ENCODE assay signal across 8 cellular contexts in genomic region chr20:58888521-58889333, GRCh38. TPM values are rescaled to one million over a fixed set of nuclear protein-coding genes. Genes with fewer than 3 reads are reported as not detected.
DNase-seq lines count a peak whose midpoint lies in the region; ATAC-seq, FAIRE-seq and TF ChIP-seq lines count a peak whose summit lies in the region.

No MANE protein-coding gene starts in this region.

- peak overlapping the region; percentile 81 for H3K4me3 Mint-ChIP-seq in activated CD4-positive, alpha-beta T cell treated with anti-CD3 and anti-CD28 coated beads, Interleukin-2, amount 10 ng/mL, durations not matched to agents 24 days and 14 days

- peaks cover 0 to 3% of the 10 kb centered on the region in 2 experiments; a peak in 2 of 5 replicates for H3K27me3 ChIP-seq in HepG2 (ENCODE audit: control insufficient read depth in 1 of 2, insufficient read depth in 2 of 2, low read length in 2 of 2)

- peak overlapping the region; percentile 85 for H3K9ac ChIP-seq in HepG2 (ENCODE audit: insufficient read depth, low read depth, low read length)

- TF ChIP-seq EP300 in HepG2 (IDR thresholded peaks at IDR 0.05; ENCODE audit: low read depth in 2 of 2, low read length in 2 of 2) (no peak), HepG2 (CRISPR knock-in tag; IDR thresholded peaks at IDR 0.05; ENCODE audit: borderline replicate concordance) (no peak)

- POLR2A ChIA-PET in HepG2 (lab: Yijun Ruan, JAX) = interaction anchor here (1.0 to 2.0 kb wide), 8 partner anchors 11 to 238 kb away, joined by 3 to 14 read pairs (median 4); partner anchors contain the start of genes ATP5F1E, PRELID3B and STX16

- peaks cover 18% of the 10 kb centered on the region for H3K79me2 ChIP-seq in HepG2 (ENCODE audit: insufficient read depth, low read length)

- peak overlapping the region; percentile 49 for H3K27ac ChIP-seq in HepG2 (ENCODE audit: extremely low read length, insufficient read depth, low read length)

- no peaks in the 10 kb centered on the region for H3K27me3 Mint-ChIP-seq in activated CD4-positive, alpha-beta T cell treated with anti-CD3 and anti-CD28 coated beads, Interleukin-2, amount 10 ng/mL, durations not matched to agents 24 days and 14 days

- peak; percentile 93 to 96 for TF ChIP-seq POLR2A in HepG2 (IDR thresholded peaks at IDR 0.05; ENCODE audit: insufficient read depth in 1 of 2, low read depth in 2 of 2, low read length in 2 of 2)

- intact Hi-C loops in activated CD4-positive, alpha-beta T cell treated with anti-CD3 and anti-CD28 coated beads, Interleukin-2, amount 10 ng/mL, durations not matched to agents 24 days and 14 days (cut with micrococcal nuclease) = no loop called here
- intact Hi-C loops in HepG2 (cut with micrococcal nuclease; ENCODE audit: unreplicated experiment) = no loop called here

- FAIRE-seq in GM18507 (lab: Jason Lieb, UNC) (peak; percentile 70), HepG2 (lab: Jason Lieb, UNC) (no peak)

- in situ Hi-C loops in HepG2 (cut with HindIII; ENCODE audit: extremely low pct_ligation_motif_present, low pct_unique_long_range_greater_than_20kb) = no loop called here

- CTCF ChIA-PET in HepG2 (lab: Yijun Ruan, JAX; ENCODE audit: low intra/inter-chr PET ratio, low total read pairs) = no interaction called here

- H3K36me3 Mint-ChIP-seq in activated CD4-positive, alpha-beta T cell treated with anti-CD3 and anti-CD28 coated beads, Interleukin-2, amount 10 ng/mL, durations not matched to agents 24 days and 14 days (ENCODE audit: low read depth) = peaks cover 14% of the 10 kb centered on the region

- H4K20me1 ChIP-seq in HepG2 (ENCODE audit: insufficient read depth, low read length) = peaks cover 10% of the 10 kb centered on the region

- no TSS peak for BruUV-seq in HepG2 (replicated peaks; lab: Mats Ljungman, UMichigan)

- 71% methylated on average over 101 of the region's 101 CpGs for WGBS in HepG2 (ENCODE audit: low lambda C conversion rate)

- peak overlapping the region; percentile 74 for H3K4me2 ChIP-seq in HepG2 (ENCODE audit: low read depth, low read length)

- H3K9me3 ChIP-seq in HepG2 (ENCODE audit: low read length) = peaks cover 7% of the 10 kb centered on the region; the same call in 1 of the 2 replicates

- H3K27ac Mint-ChIP-seq in activated CD4-positive, alpha-beta T cell treated with anti-CD3 and anti-CD28 coated beads, Interleukin-2, amount 10 ng/mL, durations not matched to agents 24 days and 14 days = peak overlapping the region; percentile 70

- no peak overlapping the region for H2AFZ ChIP-seq in HepG2 (ENCODE audit: low read length)

- H3K4me1 Mint-ChIP-seq in activated CD4-positive, alpha-beta T cell treated with anti-CD3 and anti-CD28 coated beads, Interleukin-2, amount 10 ng/mL, durations not matched to agents 24 days and 14 days = peaks cover 20% of the 10 kb centered on the region

- peaks cover 24% of the 10 kb centered on the region for H3K4me1 ChIP-seq in HepG2 (ENCODE audit: insufficient read depth, low read length)

- peak overlapping the region; percentile 78 to 98 (median 86) for H3K4me3 ChIP-seq in HepG2 (replicated peaks in 1 of 3; ENCODE audit: insufficient read depth in 1 of 3, low read depth in 2 of 3, low read length in 3 of 3)

- TF ChIP-seq CTCF in HepG2 (CRISPR knock-in tag; IDR thresholded peaks at IDR 0.05) = no peak

- DNase-seq in GM18507 (ENCODE audit: extremely low spot score, insufficient read length, low read depth) (peak; percentile 73), NCI-H2196 treated with DMSO at 0.1 percent for 48 hours (lab: John Stamatoyannopoulos, UW; ENCODE audit: unreplicated experiment) (peak; percentile 44), dedifferentiated amniotic fluid mesenchymal stem cell (ENCODE audit: extremely low spot score) (peak; percentile 39), HepG2 (ENCODE audit: low spot score) (peak; percentile 76), foreskin melanocyte (no peak)
- peak; percentile 94 for DNase-seq in activated CD4-positive, alpha-beta T cell treated with anti-CD3 and anti-CD28 coated beads, Interleukin-2, amount 10 ng/mL, durations not matched to agents 24 days and 14 days
- DNase-seq in stimulated activated CD4-positive, alpha-beta T cell treated with anti-CD3 and anti-CD28 coated beads, Interleukin-4, amount 100 ng/mL, for 1 hour = peak; percentile 81

- ATAC-seq in HG02981 (IDR thresholded peaks at IDR 0.05; ENCODE audit: unreplicated experiment) (peak; percentile 29), HepG2 (peak; percentile 62)

- H3K9me3 Mint-ChIP-seq in activated CD4-positive, alpha-beta T cell treated with anti-CD3 and anti-CD28 coated beads, Interleukin-2, amount 10 ng/mL, durations not matched to agents 24 days and 14 days = no peaks in the 10 kb centered on the region

- H3K36me3 ChIP-seq in HepG2 (replicated peaks in 1 of 2; ENCODE audit: control insufficient read depth in 1 of 2, insufficient read depth in 2 of 2, low read length in 2 of 2) = no peaks in the 10 kb centered on the region

- TF ChIP-seq RAD21 in HepG2 (CRISPR knock-in tag; IDR thresholded peaks at IDR 0.05) = peak; percentile 33; the same call in 1 of the 2 replicates

TF ChIP-seq in HepG2, 621 proteins besides CTCF, POLR2A, EP300 and RAD21 (continues in another document):
- TF ChIP-seq, protein P1, sequence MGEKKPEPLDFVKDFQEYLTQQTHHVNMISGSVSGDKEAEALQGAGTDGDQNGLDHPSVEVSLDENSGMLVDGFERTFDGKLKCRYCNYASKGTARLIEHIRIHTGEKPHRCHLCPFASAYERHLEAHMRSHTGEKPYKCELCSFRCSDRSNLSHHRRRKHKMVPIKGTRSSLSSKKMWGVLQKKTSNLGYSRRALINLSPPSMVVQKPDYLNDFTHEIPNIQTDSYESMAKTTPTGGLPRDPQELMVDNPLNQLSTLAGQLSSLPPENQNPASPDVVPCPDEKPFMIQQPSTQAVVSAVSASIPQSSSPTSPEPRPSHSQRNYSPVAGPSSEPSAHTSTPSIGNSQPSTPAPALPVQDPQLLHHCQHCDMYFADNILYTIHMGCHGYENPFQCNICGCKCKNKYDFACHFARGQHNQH (CRISPR knock-in tag; IDR thresholded peaks at IDR 0.05) = peak; percentile 28; the same call in 1 of the 2 replicates
- TF ChIP-seq ZNF616 (CRISPR knock-in tag; IDR thresholded peaks at IDR 0.05; ENCODE audit: low read depth) (no peak), KMT2A (CRISPR knock-in tag; IDR thresholded peaks at IDR 0.05) (0 out of 2 replicates have a peak, but pooled peaks have one; percentile 47)

RNA-seq across cellular contexts. Expression of gene GNAS, which starts 36.2 kb away (rescaled TPM):
- 500 and 523 TPM in 2 replicates for total RNA-seq in activated CD4-positive, alpha-beta T cell treated with anti-CD3 and anti-CD28 coated beads, Interleukin-2, amount 10 ng/mL, durations not matched to agents 24 days and 14 days
- 382 and 407 TPM in 2 replicates for total RNA-seq in HepG2 (2016; rRNA removed; fragmentation: Illumina TruSeq; extraction: Trizol)
- total RNA-seq in HepG2 (2016; cell fraction: cytosol; rRNA removed; fragmentation: Illumina TruSeq; extraction: Trizol; ENCODE audit: low read depth) = 604 and 617 TPM in 2 replicates
- total RNA-seq in HepG2 (2016; cell fraction: insoluble cytoplasmic fraction; rRNA removed; fragmentation: Illumina TruSeq; extraction: Trizol) = 369 and 397 TPM in 2 replicates
- total RNA-seq in HepG2 (2016; cell fraction: membrane; rRNA removed; fragmentation: Illumina TruSeq; extraction: Trizol) = 887 and 1,010 TPM in 2 replicates
- total RNA-seq in HepG2 (2016; cell fraction: nucleus; rRNA removed; fragmentation: Illumina TruSeq; extraction: Trizol) = 281 and 324 TPM in 2 replicates
- 1,008 and 1,029 TPM in 2 replicates for polyA plus RNA-seq in HepG2 (2011; rRNA removed)
- 1,419 and 1,481 TPM in 2 replicates for polyA plus RNA-seq in HepG2 (2011; cell fraction: cytosol; rRNA removed)
- polyA plus RNA-seq in HepG2 (2011; cell fraction: nucleus; rRNA removed) = 1,285 and 1,363 TPM in 2 replicates
- polyA plus RNA-seq in HepG2 (2012) = 1,216 and 1,583 TPM in 2 replicates
- polyA plus RNA-seq in HepG2 (2016; cell fraction: cytosol; fragmentation: Illumina TruSeq; extraction: Trizol; ENCODE audit: low read depth) = 2,019 and 2,103 TPM in 2 replicates
- polyA plus RNA-seq in HepG2 (2016; cell fraction: insoluble cytoplasmic fraction; fragmentation: Illumina TruSeq; extraction: Trizol; ENCODE audit: low read depth) = 991 and 1,223 TPM in 2 replicates
- polyA plus RNA-seq in HepG2 (2016; cell fraction: membrane; fragmentation: Illumina TruSeq; extraction: Trizol; ENCODE audit: low read depth) = 2,245 and 2,285 TPM in 2 replicates
- polyA plus RNA-seq in HepG2 (2016; cell fraction: nucleus; fragmentation: Illumina TruSeq; extraction: Trizol; ENCODE audit: insufficient read depth, low read depth) = 1,096 and 1,140 TPM in 2 replicates
- 1,501 and 1,552 TPM in 2 replicates for polyA minus RNA-seq in HepG2 (2011; rRNA and poly(A)+ RNA removed; ENCODE audit: low replicate concordance)
- polyA minus RNA-seq in HepG2 (2011; cell fraction: cytosol; rRNA and poly(A)+ RNA removed) = 671 and 731 TPM in 2 replicates
- polyA minus RNA-seq in HepG2 (2011; cell fraction: nucleus; rRNA and poly(A)+ RNA removed) = 391 and 498 TPM in 2 replicates

RNA-seq across cellular contexts. Expression of gene GNAS-AS1, which starts 38.0 kb away (rescaled TPM):
- 0.64 and 1.6 TPM in 2 replicates for total RNA-seq in activated CD4-positive, alpha-beta T cell treated with anti-CD3 and anti-CD28 coated beads, Interleukin-2, amount 10 ng/mL, durations not matched to agents 24 days and 14 days
- total RNA-seq in HepG2 (2016; rRNA removed; fragmentation: Illumina TruSeq; extraction: Trizol) = not detected in 2 replicates
- not detected in 2 replicates for total RNA-seq in HepG2 (2016; cell fraction: cytosol; rRNA removed; fragmentation: Illumina TruSeq; extraction: Trizol; ENCODE audit: low read depth)
- not detected in 2 replicates for total RNA-seq in HepG2 (2016; cell fraction: insoluble cytoplasmic fraction; rRNA removed; fragmentation: Illumina TruSeq; extraction: Trizol)
- not detected in 2 replicates for total RNA-seq in HepG2 (2016; cell fraction: membrane; rRNA removed; fragmentation: Illumina TruSeq; extraction: Trizol)
- total RNA-seq in HepG2 (2016; cell fraction: nucleus; rRNA removed; fragmentation: Illumina TruSeq; extraction: Trizol) = not detected in 2 replicates
- polyA plus RNA-seq in HepG2 (2011; rRNA removed) = not detected in 2 replicates
- not detected in 2 replicates for polyA plus RNA-seq in HepG2 (2011; cell fraction: cytosol; rRNA removed)
- 0.06 and 0.23 TPM in 2 replicates for polyA plus RNA-seq in HepG2 (2011; cell fraction: nucleus; rRNA removed)
- not detected in 2 replicates for polyA plus RNA-seq in HepG2 (2012)
- not detected in 2 replicates for polyA plus RNA-seq in HepG2 (2016; cell fraction: cytosol; fragmentation: Illumina TruSeq; extraction: Trizol; ENCODE audit: low read depth)
- not detected in 2 replicates for polyA plus RNA-seq in HepG2 (2016; cell fraction: insoluble cytoplasmic fraction; fragmentation: Illumina TruSeq; extraction: Trizol; ENCODE audit: low read depth)
- polyA plus RNA-seq in HepG2 (2016; cell fraction: membrane; fragmentation: Illumina TruSeq; extraction: Trizol; ENCODE audit: low read depth) = not detected in 2 replicates
- not detected in 2 replicates for polyA plus RNA-seq in HepG2 (2016; cell fraction: nucleus; fragmentation: Illumina TruSeq; extraction: Trizol; ENCODE audit: insufficient read depth, low read depth)
- polyA minus RNA-seq in HepG2 (2011; rRNA and poly(A)+ RNA removed; ENCODE audit: low replicate concordance) = 0.49 TPM in 1 of 2 replicates, not detected in the other
- polyA minus RNA-seq in HepG2 (2011; cell fraction: cytosol; rRNA and poly(A)+ RNA removed) = not detected in 2 replicates
- 0.26 and 0.37 TPM in 2 replicates for polyA minus RNA-seq in HepG2 (2011; cell fraction: nucleus; rRNA and poly(A)+ RNA removed)
